In the genomic region with DNA sequence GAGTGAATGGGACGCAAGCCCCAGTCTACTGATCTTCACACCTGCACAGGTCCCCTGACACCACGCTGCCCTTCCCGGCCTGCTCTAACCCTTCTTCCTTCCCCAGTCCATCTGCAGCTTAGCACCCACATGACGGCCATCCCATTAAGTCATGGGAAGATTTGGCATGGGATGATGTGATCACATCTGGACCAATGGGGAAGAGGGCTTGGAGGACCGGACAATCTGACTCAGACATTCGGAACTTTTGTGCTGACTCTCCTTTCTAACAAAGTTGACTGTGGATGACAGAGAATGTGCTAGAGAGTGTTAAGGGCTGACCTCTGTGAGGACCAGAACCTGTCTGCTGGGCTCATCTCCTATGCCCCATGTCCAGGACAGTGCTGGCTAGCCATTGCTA, we compare ENCODE assay signal across 1 cellular context.
TF ChIP-seq lines count a peak whose summit lies in the region.

No MANE protein-coding gene starts in this region.

TF ChIP-seq in WTC11, 78 proteins besides CTCF, POLR2A, EP300 and RAD21 (continued from another document):
- TF ChIP-seq, protein P1, sequence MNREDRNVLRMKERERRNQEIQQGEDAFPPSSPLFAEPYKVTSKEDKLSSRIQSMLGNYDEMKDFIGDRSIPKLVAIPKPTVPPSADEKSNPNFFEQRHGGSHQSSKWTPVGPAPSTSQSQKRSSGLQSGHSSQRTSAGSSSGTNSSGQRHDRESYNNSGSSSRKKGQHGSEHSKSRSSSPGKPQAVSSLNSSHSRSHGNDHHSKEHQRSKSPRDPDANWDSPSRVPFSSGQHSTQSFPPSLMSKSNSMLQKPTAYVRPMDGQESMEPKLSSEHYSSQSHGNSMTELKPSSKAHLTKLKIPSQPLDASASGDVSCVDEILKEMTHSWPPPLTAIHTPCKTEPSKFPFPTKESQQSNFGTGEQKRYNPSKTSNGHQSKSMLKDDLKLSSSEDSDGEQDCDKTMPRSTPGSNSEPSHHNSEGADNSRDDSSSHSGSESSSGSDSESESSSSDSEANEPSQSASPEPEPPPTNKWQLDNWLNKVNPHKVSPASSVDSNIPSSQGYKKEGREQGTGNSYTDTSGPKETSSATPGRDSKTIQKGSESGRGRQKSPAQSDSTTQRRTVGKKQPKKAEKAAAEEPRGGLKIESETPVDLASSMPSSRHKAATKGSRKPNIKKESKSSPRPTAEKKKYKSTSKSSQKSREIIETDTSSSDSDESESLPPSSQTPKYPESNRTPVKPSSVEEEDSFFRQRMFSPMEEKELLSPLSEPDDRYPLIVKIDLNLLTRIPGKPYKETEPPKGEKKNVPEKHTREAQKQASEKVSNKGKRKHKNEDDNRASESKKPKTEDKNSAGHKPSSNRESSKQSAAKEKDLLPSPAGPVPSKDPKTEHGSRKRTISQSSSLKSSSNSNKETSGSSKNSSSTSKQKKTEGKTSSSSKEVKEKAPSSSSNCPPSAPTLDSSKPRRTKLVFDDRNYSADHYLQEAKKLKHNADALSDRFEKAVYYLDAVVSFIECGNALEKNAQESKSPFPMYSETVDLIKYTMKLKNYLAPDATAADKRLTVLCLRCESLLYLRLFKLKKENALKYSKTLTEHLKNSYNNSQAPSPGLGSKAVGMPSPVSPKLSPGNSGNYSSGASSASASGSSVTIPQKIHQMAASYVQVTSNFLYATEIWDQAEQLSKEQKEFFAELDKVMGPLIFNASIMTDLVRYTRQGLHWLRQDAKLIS (CRISPR knock-in tag; IDR thresholded peaks at IDR 0.05; ENCODE audit: borderline replicate concordance), result no peak
